Comparison of ENCODE assay signal across 8 cellular contexts in the genomic region with DNA sequence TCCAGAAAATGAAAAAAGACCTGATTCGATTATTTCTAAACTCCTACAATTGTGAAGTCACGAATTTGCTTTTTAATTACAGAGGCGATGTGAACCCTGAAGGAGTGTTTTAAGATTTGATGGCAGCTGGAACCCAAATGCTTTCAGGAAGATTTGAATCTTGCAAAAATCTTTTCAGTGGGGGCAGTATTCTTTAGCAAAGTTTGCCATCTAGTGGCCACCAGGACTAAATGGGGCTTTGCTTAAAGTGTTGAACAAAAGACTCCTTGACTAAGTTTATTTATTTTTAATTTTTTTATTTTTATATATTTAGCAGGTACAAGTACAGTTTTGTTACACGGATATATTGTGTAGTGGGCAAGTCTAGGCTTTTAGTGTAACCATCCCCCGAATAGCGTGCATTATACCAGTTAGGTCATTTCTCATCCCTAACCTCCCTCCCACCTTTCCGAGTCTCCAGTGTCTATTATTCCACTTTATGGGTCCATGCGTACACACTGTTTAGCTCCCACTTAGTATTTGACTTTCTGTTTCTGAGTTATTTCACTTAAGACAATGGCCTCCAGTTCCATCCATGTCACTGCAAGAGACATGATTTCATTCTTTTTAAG.
DNase-seq lines count a peak whose midpoint lies in the region; ATAC-seq, FAIRE-seq and TF ChIP-seq lines count a peak whose summit lies in the region.

No MANE protein-coding gene starts in this region.

- H3K27me3 ChIP-seq in ascending aorta: no peaks in the 10 kb centered on the region
- H3K27me3 ChIP-seq in keratinocyte (ENCODE audit: control insufficient read depth, extremely low read depth, insufficient read depth, low read length): no peaks in the 10 kb centered on the region

- no peak for ATAC-seq in HG02938 (IDR thresholded peaks at IDR 0.05; ENCODE audit: unreplicated experiment)

- no peaks in the 10 kb centered on the region for H3K79me2 ChIP-seq in keratinocyte (ENCODE audit: control insufficient read depth, insufficient read depth, low read length)

- no peak for TF ChIP-seq EP300 in Ishikawa (IDR thresholded peaks at IDR 0.05; ENCODE audit: borderline replicate concordance)

- dilution Hi-C loops in keratinocyte (cut with MboI; ENCODE audit: extremely low pct_ligation_motif_present, low sequenced_read_pairs): no loop called here

- no peaks in the 10 kb centered on the region for H3K9me3 ChIP-seq in ascending aorta
- no peaks in the 10 kb centered on the region for H3K9me3 ChIP-seq in keratinocyte (ENCODE audit: control insufficient read depth, low read depth, low read length)

- no peak overlapping the region for H2AFZ ChIP-seq in keratinocyte (ENCODE audit: control insufficient read depth, low read length)

- TF ChIP-seq RAD21 in Ishikawa (IDR thresholded peaks at IDR 0.05; ENCODE audit: low read depth): peak; percentile 58

- no peak overlapping the region for H3K4me2 ChIP-seq in keratinocyte (ENCODE audit: control insufficient read depth, extremely low read depth, insufficient read depth, low read depth, low read length)

- no peaks in the 10 kb centered on the region for H4K20me1 ChIP-seq in keratinocyte (ENCODE audit: control insufficient read depth, extremely low read depth, insufficient read depth, low read length)

- DNase-seq in EH (ENCODE audit: low read depth): peak; percentile 50
- no peak for DNase-seq in ascending aorta (ENCODE audit: low spot score in 2 of 2)
- no peak for DNase-seq in keratinocyte (ENCODE audit: low read depth, low spot score)
- no peak for DNase-seq in NCI-H128 (lab: John Stamatoyannopoulos, UW; ENCODE audit: unreplicated experiment)
- DNase-seq in activated gamma-delta T cell treated with Interleukin-2 at 50 U/mL for 16 hours: no peak
- DNase-seq in occipital lobe (lab: John Stamatoyannopoulos, UW): no peak

- no peak overlapping the region for H3K9ac ChIP-seq in keratinocyte (ENCODE audit: control insufficient read depth, extremely low read depth, insufficient read depth, low read length)

- H3K4me3 ChIP-seq in ascending aorta (no peak overlapping the region), keratinocyte (ENCODE audit: control insufficient read depth in 2 of 3, extremely low read depth in 1 of 3, insufficient read depth in 2 of 3, low read depth in 1 of 3, low read length in 3 of 3) (no peak overlapping the region)

- intact Hi-C loops in ascending aorta (cut with DNase I): loop anchor here (2.0 to 10.0 kb wide), 3 partner anchors 327 to 624 kb away; a partner anchor contains a TSS

- TF ChIP-seq CTCF in ascending aorta (IDR thresholded peaks at IDR 0.05): peak; percentile 19 to 69 (median 64)
- peak; percentile 25 to 58 (median 37) for TF ChIP-seq CTCF in keratinocyte (optimal IDR thresholded peaks at IDR 0.05 in 1 of 3, IDR thresholded peaks at IDR 0.05 in 1 of 3, conservative IDR thresholded peaks at IDR 0.05 in 1 of 3; ENCODE audit: extremely low read depth in 1 of 3, insufficient read depth in 2 of 3, low read length in 3 of 3)

- peak; percentile 23 for FAIRE-seq in keratinocyte (lab: Jason Lieb, UNC)

- H3K27ac ChIP-seq in ascending aorta (no peak overlapping the region), keratinocyte (ENCODE audit: control insufficient read depth, insufficient read depth, low read length) (no peak overlapping the region)

- no peaks in the 10 kb centered on the region for H3K9me1 ChIP-seq in keratinocyte (ENCODE audit: control insufficient read depth, extremely low read depth, insufficient read depth, low read length)

- H3K4me1 ChIP-seq in ascending aorta: peaks cover 0 to 21% of the 10 kb centered on the region in 2 donors
- H3K4me1 ChIP-seq in keratinocyte (ENCODE audit: control insufficient read depth, extremely low read depth, insufficient read depth, low read length): no peaks in the 10 kb centered on the region

- no peaks in the 10 kb centered on the region for H3K36me3 ChIP-seq in ascending aorta
- no peaks in the 10 kb centered on the region for H3K36me3 ChIP-seq in keratinocyte (ENCODE audit: control insufficient read depth in 2 of 2, extremely low read depth in 1 of 2, insufficient read depth in 2 of 2, low read length in 2 of 2)

TF ChIP-seq in Ishikawa, 13 proteins besides CTCF, POLR2A, EP300 and RAD21:
- TF ChIP-seq FOXM1 (IDR thresholded peaks at IDR 0.05; ENCODE audit: borderline replicate concordance, low read depth) (no peak), TAF1 (IDR thresholded peaks at IDR 0.05; ENCODE audit: low read depth) (no peak), CREB1 (IDR thresholded peaks at IDR 0.05; ENCODE audit: low read depth) (no peak), ZBTB7A (IDR thresholded peaks at IDR 0.05; ENCODE audit: low read depth) (no peak), YY1 (IDR thresholded peaks at IDR 0.05; ENCODE audit: low read depth) (no peak), TCF12 (IDR thresholded peaks at IDR 0.05; ENCODE audit: low read depth) (no peak), TEAD4 (IDR thresholded peaks at IDR 0.05) (no peak), EGR1 (IDR thresholded peaks at IDR 0.05) (no peak), NFIC (IDR thresholded peaks at IDR 0.05) (no peak), CEBPB (IDR thresholded peaks at IDR 0.05) (no peak)
- TF ChIP-seq, protein P1, sequence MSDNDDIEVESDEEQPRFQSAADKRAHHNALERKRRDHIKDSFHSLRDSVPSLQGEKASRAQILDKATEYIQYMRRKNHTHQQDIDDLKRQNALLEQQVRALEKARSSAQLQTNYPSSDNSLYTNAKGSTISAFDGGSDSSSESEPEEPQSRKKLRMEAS (IDR thresholded peaks at IDR 0.05): no peak
- TF ChIP-seq, protein P2, sequence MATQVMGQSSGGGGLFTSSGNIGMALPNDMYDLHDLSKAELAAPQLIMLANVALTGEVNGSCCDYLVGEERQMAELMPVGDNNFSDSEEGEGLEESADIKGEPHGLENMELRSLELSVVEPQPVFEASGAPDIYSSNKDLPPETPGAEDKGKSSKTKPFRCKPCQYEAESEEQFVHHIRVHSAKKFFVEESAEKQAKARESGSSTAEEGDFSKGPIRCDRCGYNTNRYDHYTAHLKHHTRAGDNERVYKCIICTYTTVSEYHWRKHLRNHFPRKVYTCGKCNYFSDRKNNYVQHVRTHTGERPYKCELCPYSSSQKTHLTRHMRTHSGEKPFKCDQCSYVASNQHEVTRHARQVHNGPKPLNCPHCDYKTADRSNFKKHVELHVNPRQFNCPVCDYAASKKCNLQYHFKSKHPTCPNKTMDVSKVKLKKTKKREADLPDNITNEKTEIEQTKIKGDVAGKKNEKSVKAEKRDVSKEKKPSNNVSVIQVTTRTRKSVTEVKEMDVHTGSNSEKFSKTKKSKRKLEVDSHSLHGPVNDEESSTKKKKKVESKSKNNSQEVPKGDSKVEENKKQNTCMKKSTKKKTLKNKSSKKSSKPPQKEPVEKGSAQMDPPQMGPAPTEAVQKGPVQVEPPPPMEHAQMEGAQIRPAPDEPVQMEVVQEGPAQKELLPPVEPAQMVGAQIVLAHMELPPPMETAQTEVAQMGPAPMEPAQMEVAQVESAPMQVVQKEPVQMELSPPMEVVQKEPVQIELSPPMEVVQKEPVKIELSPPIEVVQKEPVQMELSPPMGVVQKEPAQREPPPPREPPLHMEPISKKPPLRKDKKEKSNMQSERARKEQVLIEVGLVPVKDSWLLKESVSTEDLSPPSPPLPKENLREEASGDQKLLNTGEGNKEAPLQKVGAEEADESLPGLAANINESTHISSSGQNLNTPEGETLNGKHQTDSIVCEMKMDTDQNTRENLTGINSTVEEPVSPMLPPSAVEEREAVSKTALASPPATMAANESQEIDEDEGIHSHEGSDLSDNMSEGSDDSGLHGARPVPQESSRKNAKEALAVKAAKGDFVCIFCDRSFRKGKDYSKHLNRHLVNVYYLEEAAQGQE (IDR thresholded peaks at IDR 0.05; ENCODE audit: low read depth): no peak
- TF ChIP-seq, protein P3, sequence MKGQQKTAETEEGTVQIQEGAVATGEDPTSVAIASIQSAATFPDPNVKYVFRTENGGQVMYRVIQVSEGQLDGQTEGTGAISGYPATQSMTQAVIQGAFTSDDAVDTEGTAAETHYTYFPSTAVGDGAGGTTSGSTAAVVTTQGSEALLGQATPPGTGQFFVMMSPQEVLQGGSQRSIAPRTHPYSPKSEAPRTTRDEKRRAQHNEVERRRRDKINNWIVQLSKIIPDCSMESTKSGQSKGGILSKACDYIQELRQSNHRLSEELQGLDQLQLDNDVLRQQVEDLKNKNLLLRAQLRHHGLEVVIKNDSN (IDR thresholded peaks at IDR 0.05): no peak
